9 cellular contexts compared by ENCODE assay signal in the genomic region with DNA sequence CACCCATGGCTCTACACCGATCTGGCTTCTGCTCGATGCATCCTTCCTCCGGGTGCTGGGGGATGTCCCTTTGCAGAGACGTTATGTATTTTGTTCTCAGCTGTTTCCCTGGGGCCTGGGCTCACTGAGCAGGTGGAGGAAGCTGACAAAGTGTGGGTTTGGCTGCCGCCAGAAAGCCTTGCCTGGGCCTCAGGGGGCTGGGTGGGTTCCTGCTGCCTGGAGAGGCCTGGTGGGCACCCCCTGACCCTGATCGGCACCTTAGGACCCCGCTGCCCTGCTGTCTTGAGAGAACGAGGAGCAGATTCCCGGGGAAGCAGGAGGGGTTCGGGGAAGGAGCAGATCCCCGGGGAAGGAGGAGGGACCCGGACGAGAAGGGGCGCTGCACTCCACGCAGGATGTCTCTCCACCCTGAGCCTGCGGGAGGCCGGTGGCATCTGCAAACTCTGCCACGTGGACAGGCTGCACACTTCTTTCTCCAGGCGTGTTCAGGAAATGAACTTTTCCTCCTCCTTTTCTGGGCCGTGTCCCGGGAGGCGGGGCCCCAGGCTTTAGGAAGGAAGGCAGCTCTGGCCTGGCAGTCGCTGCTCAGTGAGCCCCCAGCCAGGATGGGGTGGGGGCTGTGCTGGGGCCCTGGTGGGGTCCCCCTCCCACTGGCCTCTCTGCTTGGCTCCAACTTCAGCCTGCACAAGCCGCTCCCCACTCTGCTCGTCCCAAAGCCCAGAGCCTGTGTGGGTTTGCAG.
A peak's percentile ranks its signal among the peaks of the same experiment; 100 is the strongest.
DNase-seq lines count a peak whose midpoint lies in the region; ATAC-seq lines count a peak whose summit lies in the region.
"Had no signal": no experiment of that assay in that cellular context is flagged by ENCODE, and none has a peak within 500 bp of the region (broad histone marks: within the 10 kb centered on the region; RNA-seq: fewer than 3 reads in every experiment).

No MANE protein-coding gene starts in this region.

- H3K9me3 ChIP-seq in skeletal muscle tissue (ENCODE audit: control insufficient read depth in 3 of 3, low read length in 3 of 3): no peaks in the 10 kb centered on the region

- H3K27me3 ChIP-seq in skeletal muscle tissue (ENCODE audit: control insufficient read depth in 3 of 3, insufficient read depth in 3 of 3, low read length in 3 of 3): peaks cover 0 to 3% (median 0%) of the 10 kb centered on the region in 3 donors

- peak overlapping the region; percentile 54 for H3K27ac ChIP-seq in skeletal muscle tissue (ENCODE audit: low read depth, low read length)

- ATAC-seq in Right ventricle myocardium superior (ENCODE audit: poor library complexity): peak; percentile 60
- ATAC-seq in HG03159 (IDR thresholded peaks at IDR 0.05; ENCODE audit: unreplicated experiment): no peak

- no peaks in the 10 kb centered on the region for H3K36me3 ChIP-seq in skeletal muscle tissue (ENCODE audit: control insufficient read depth in 3 of 3, insufficient read depth in 3 of 3, low read length in 3 of 3)

- H3K4me3 ChIP-seq in skeletal muscle tissue (ENCODE audit: low read length in 3 of 3): no peak overlapping the region

- peak; percentile 52 for DNase-seq in GDM1 (lab: John Stamatoyannopoulos, UW)
- peak; percentile 40 for DNase-seq in activated T-cell treated with anti-CD3 and anti-CD28 coated beads, Interleukin-2, amount 50 U/mL, for 1 hour
- DNase-seq in Right ventricle myocardium superior: peak; percentile 91
- DNase-seq in NCI-H1105 treated with DMSO at 0.1 percent for 48 hours (lab: John Stamatoyannopoulos, UW): no peak
- no peak for DNase-seq in CD1c-positive myeloid dendritic cell (ENCODE audit: extremely low spot score)
- DNase-seq in NOMO-1 treated with DMSO at 0.1 percent for 48 hours (lab: John Stamatoyannopoulos, UW; ENCODE audit: unreplicated experiment): no peak
- DNase-seq: GOT3 had no signal

- H3K9ac ChIP-seq in skeletal muscle tissue (ENCODE audit: low read depth in 1 of 3, low read length in 3 of 3): no peak overlapping the region

- intact Hi-C loops in Right ventricle myocardium superior (cut with DNase I): no loop called here

- peaks cover 25 to 36% (median 33%) of the 10 kb centered on the region in 3 donors for H3K4me1 ChIP-seq in skeletal muscle tissue (ENCODE audit: control insufficient read depth in 3 of 3, insufficient read depth in 3 of 3, low read length in 3 of 3)

Comparison
In these comparisons a context has a peak if more than half of its experiments do, and no peak if none do; other contexts are left out.
1. DNase-seq: peak in GDM1 (single experiment), activated T-cell treated with anti-CD3 and anti-CD28 coated beads, Interleukin-2, amount 50 U/mL, for 1 hour (single experiment) and Right ventricle myocardium superior (single experiment); none in NCI-H1105 treated with DMSO at 0.1 percent for 48 hours (single experiment), CD1c-positive myeloid dendritic cell (single experiment) and NOMO-1 treated with DMSO at 0.1 percent for 48 hours (single experiment).